Comparison of ENCODE assay signal across 20 cellular contexts in genomic region chr11:62044639-62045121, GRCh38.
DNase-seq lines count a peak whose midpoint lies in the region; ATAC-seq and TF ChIP-seq lines count a peak whose summit lies in the region.
"Had no signal": no experiment of that assay in that cellular context is flagged by ENCODE, and none has a peak within 500 bp of the region (broad histone marks: within the 10 kb centered on the region; RNA-seq: fewer than 3 reads in every experiment).

No MANE protein-coding gene starts in this region.

- H3K27ac ChIP-seq in BLaER1 (no peak overlapping the region), PC-3 (ENCODE audit: low read length) (peak overlapping the region; percentile 97), colonic mucosa (peak overlapping the region; percentile 85)
- H3K27ac ChIP-seq in CD4-positive, alpha-beta T cell (ENCODE audit: low read depth, low read length), result no peak overlapping the region
- H3K27ac ChIP-seq: gastroesophageal sphincter, upper lobe of left lung had no signal

- H3K4me2 ChIP-seq in BLaER1, result peak overlapping the region; percentile 69; the same call in 1 of the 2 replicates
- peak overlapping the region; percentile 60 for H3K4me2 ChIP-seq in PC-3 (ENCODE audit: low read length)

- intact Hi-C loops in PC-3 (cut with micrococcal nuclease) (loop anchor here (1.0 to 2.0 kb wide), 4 partner anchors 19 to 77 kb away; partner anchors contain the start of gene FTH1), colonic mucosa (cut with DNase I) (no loop called here), left cardiac atrium (cut with DNase I) (no loop called here)
- intact Hi-C loops in CD4-positive, alpha-beta T cell (cut with DNase I, micrococcal nuclease), result no loop called here

- H3K36me3 ChIP-seq in BLaER1, result no peaks in the 10 kb centered on the region
- no peaks in the 10 kb centered on the region for H3K36me3 ChIP-seq in PC-3 (ENCODE audit: low read depth, low read length)
- no peaks in the 10 kb centered on the region for H3K36me3 ChIP-seq in colonic mucosa
- H3K36me3 ChIP-seq: gastroesophageal sphincter, upper lobe of left lung had no signal

- peak overlapping the region; percentile 16 for H3K27ac Mint-ChIP-seq in mesothelial cell of epicardium
- no peak overlapping the region for H3K27ac Mint-ChIP-seq in CD4-positive, alpha-beta T cell
- H3K27ac Mint-ChIP-seq: activated naive CD4-positive, alpha-beta T cell treated with anti-CD3 and anti-CD28 coated beads, Interleukin-2, amount 50 U/mL, for 72 hours; T-helper 1 cell treated with Interleukin-12 subunit alpha and Interleukin-12 subunit beta and Interleukin-4 antibody, amounts not matched to agents 30 μg/mL and 1 μg/mL, for 36 hours had no signal

- H4K20me1 ChIP-seq in BLaER1 (no peaks in the 10 kb centered on the region), PC-3 (ENCODE audit: low read length) (no peaks in the 10 kb centered on the region)

- CTCF ChIA-PET in PC-3 (lab: Charles Lee), result no interaction called here
- CTCF ChIA-PET in CD4-positive, alpha-beta T cell (lab: Charles Lee), result no interaction called here

- no peaks in the 10 kb centered on the region for H3K79me2 ChIP-seq in PC-3 (ENCODE audit: low read length)

- no TSS peak for BruUV-seq in PC-3 (replicated peaks; lab: Mats Ljungman, UMichigan)

- H3K9me2 ChIP-seq in PC-3 (replicated peaks; ENCODE audit: low read length), result no peaks in the 10 kb centered on the region

- no peak overlapping the region for H3K4me3 ChIP-seq in BLaER1
- no peak overlapping the region for H3K4me3 ChIP-seq in PC-3 (ENCODE audit: low read length)
- H3K4me3 ChIP-seq in colonic mucosa, result no peak overlapping the region
- H3K4me3 ChIP-seq: gastroesophageal sphincter, K562, upper lobe of left lung had no signal

- no peak overlapping the region for H2AFZ ChIP-seq in PC-3 (ENCODE audit: low read length)

- POLR2A ChIA-PET in PC-3 (lab: Charles Lee; ENCODE audit: unreplicated experiment), result interaction anchor here (0.5 to 1.2 kb wide), 4 partner anchors 12 to 77 kb away, joined by 3 to 15 read pairs (median 6); partner anchors contain the start of gene FTH1
- POLR2A ChIA-PET in CD4-positive, alpha-beta T cell (lab: Charles Lee), result no interaction called here

- no peaks in the 10 kb centered on the region for H3K36me3 Mint-ChIP-seq in mesothelial cell of epicardium
- no peaks in the 10 kb centered on the region for H3K36me3 Mint-ChIP-seq in CD4-positive, alpha-beta T cell (ENCODE audit: low read depth)
- H3K36me3 Mint-ChIP-seq: activated naive CD4-positive, alpha-beta T cell treated with anti-CD3 and anti-CD28 coated beads, Interleukin-2, amount 50 U/mL, for 72 hours; naive thymus-derived CD8-positive, alpha-beta T cell had no signal

- H3K9me3 ChIP-seq in BLaER1 (no peaks in the 10 kb centered on the region), PC-3 (ENCODE audit: low read length) (no peaks in the 10 kb centered on the region), colonic mucosa (no peaks in the 10 kb centered on the region)
- no peaks in the 10 kb centered on the region for H3K9me3 ChIP-seq in CD4-positive, alpha-beta T cell (ENCODE audit: control insufficient read depth, low read length)
- H3K9me3 ChIP-seq: gastroesophageal sphincter, upper lobe of left lung had no signal

- H3K4me3 Mint-ChIP-seq in mesothelial cell of epicardium, result no peak overlapping the region
- H3K4me3 Mint-ChIP-seq in CD4-positive, alpha-beta T cell, result no peak overlapping the region
- H3K4me3 Mint-ChIP-seq: naive thymus-derived CD8-positive, alpha-beta T cell; T-helper 1 cell treated with Interleukin-12 subunit alpha and Interleukin-12 subunit beta and Interleukin-4 antibody, amounts not matched to agents 30 μg/mL and 1 μg/mL, for 36 hours had no signal

- H3K9ac ChIP-seq in BLaER1 (no peak overlapping the region), PC-3 (ENCODE audit: low read length) (peak overlapping the region; percentile 82), colonic mucosa (ENCODE audit: low read depth in 2 of 2, low read length in 2 of 2) (no peak overlapping the region)

- peaks cover 7% of the 10 kb centered on the region for H3F3A ChIP-seq in PC-3 (ENCODE audit: low read length, unreplicated experiment)

- peaks cover 36% of the 10 kb centered on the region for H3K4me1 Mint-ChIP-seq in mesothelial cell of epicardium
- H3K4me1 Mint-ChIP-seq in CD4-positive, alpha-beta T cell (ENCODE audit: low read depth), result no peaks in the 10 kb centered on the region

- no peaks in the 10 kb centered on the region for H3K27me3 Mint-ChIP-seq in mesothelial cell of epicardium (ENCODE audit: low read depth)
- peaks cover 8% of the 10 kb centered on the region for H3K27me3 Mint-ChIP-seq in CD4-positive, alpha-beta T cell

- H3K4me1 ChIP-seq in BLaER1 (peaks cover 38% of the 10 kb centered on the region), PC-3 (ENCODE audit: insufficient read depth, low read length) (peaks cover 54% of the 10 kb centered on the region), colonic mucosa (peaks cover 9% of the 10 kb centered on the region)

- ATAC-seq in PC-3, result peak; percentile 52
- no peak for ATAC-seq in CD4-positive, alpha-beta T cell (ENCODE audit: poor library complexity)
- no peak for ATAC-seq in GM18502 (IDR thresholded peaks at IDR 0.05; ENCODE audit: poor library complexity, unreplicated experiment)
- ATAC-seq in left cardiac atrium, result no peak
- ATAC-seq: activated naive CD4-positive, alpha-beta T cell treated with anti-CD3 and anti-CD28 coated beads, Interleukin-2, amount 50 U/mL, for 72 hours; gastroesophageal sphincter; K562; naive thymus-derived CD8-positive, alpha-beta T cell; right cardiac atrium had no signal

- no peak for TF ChIP-seq CTCF in PC-3 (conservative IDR thresholded peaks at IDR 0.05; ENCODE audit: low read depth, low read length)
- no peak for TF ChIP-seq CTCF in colonic mucosa (IDR thresholded peaks at IDR 0.05)
- TF ChIP-seq CTCF in mesothelial cell of epicardium (IDR thresholded peaks at IDR 0.05; ENCODE audit: unreplicated experiment), result no peak
- no peak for TF ChIP-seq CTCF in CD4-positive, alpha-beta T cell (IDR thresholded peaks at IDR 0.05)

- H3K9me3 Mint-ChIP-seq in mesothelial cell of epicardium, result no peaks in the 10 kb centered on the region
- no peaks in the 10 kb centered on the region for H3K9me3 Mint-ChIP-seq in CD4-positive, alpha-beta T cell
- H3K9me3 Mint-ChIP-seq: activated naive CD4-positive, alpha-beta T cell treated with anti-CD3 and anti-CD28 coated beads, Interleukin-2, amount 50 U/mL, for 72 hours; naive thymus-derived CD8-positive, alpha-beta T cell; T-helper 1 cell treated with Interleukin-12 subunit alpha and Interleukin-12 subunit beta and Interleukin-4 antibody, amounts not matched to agents 30 μg/mL and 1 μg/mL, for 36 hours had no signal

- DNase-seq in PC-3 (peak; percentile 97), colonic mucosa (peak; percentile 90), mesothelial cell of epicardium (ENCODE audit: low spot score in 2 of 2, unreplicated experiment in 2 of 2) (no peak), KG1 (lab: John Stamatoyannopoulos, UW) (no peak), left cardiac atrium (no peak)
- no peak for DNase-seq in CD4-positive, alpha-beta T cell
- DNase-seq: activated CD4-positive, alpha-beta T cell treated with anti-CD3 and anti-CD28 coated beads, Interleukin-2, amount 50 U/mL, for 1 hour; aorta; central memory CD4-positive, alpha-beta T cell; naive thymus-derived CD8-positive, alpha-beta T cell; NCI-H1694 treated with DMSO at 0.1 percent for 48 hours; NCI-H2227 treated with DMSO at 0.1 percent for 48 hours; right cardiac atrium; upper lobe of left lung had no signal

- no peaks in the 10 kb centered on the region for H3K27me3 ChIP-seq in BLaER1
- H3K27me3 ChIP-seq in PC-3 (ENCODE audit: low read length), result no peaks in the 10 kb centered on the region
- H3K27me3 ChIP-seq in colonic mucosa, result no peaks in the 10 kb centered on the region
- H3K27me3 ChIP-seq in CD4-positive, alpha-beta T cell (ENCODE audit: control insufficient read depth, insufficient read depth, low read length), result no peaks in the 10 kb centered on the region
- H3K27me3 ChIP-seq: gastroesophageal sphincter, upper lobe of left lung had no signal

Comparison
In these comparisons a context has a peak if more than half of its experiments do, and no peak if none do; other contexts are left out.
1. H3K27ac ChIP-seq: peak in PC-3 (single experiment) and colonic mucosa (single experiment); none in BLaER1 (single experiment) and CD4-positive, alpha-beta T cell (single experiment).
2. DNase-seq: peak in PC-3 (single experiment) and colonic mucosa (single experiment); none in mesothelial cell of epicardium (0 of 2), KG1 (single experiment), CD4-positive, alpha-beta T cell (0 of 10) and left cardiac atrium (single experiment).